ENCODE assay signal across 1 cellular context in genomic region chr2:88691339-88692183, GRCh38.
TF ChIP-seq lines count a peak whose summit lies in the region.

RPIA (plus strand) TSS chr2:88691673; CDS start chr2:88691699, 26 bp downstream.

TF ChIP-seq in WTC11, 78 proteins besides CTCF, POLR2A, EP300 and RAD21 (continued from another document and continues in another):
- TF ChIP-seq, protein P1, sequence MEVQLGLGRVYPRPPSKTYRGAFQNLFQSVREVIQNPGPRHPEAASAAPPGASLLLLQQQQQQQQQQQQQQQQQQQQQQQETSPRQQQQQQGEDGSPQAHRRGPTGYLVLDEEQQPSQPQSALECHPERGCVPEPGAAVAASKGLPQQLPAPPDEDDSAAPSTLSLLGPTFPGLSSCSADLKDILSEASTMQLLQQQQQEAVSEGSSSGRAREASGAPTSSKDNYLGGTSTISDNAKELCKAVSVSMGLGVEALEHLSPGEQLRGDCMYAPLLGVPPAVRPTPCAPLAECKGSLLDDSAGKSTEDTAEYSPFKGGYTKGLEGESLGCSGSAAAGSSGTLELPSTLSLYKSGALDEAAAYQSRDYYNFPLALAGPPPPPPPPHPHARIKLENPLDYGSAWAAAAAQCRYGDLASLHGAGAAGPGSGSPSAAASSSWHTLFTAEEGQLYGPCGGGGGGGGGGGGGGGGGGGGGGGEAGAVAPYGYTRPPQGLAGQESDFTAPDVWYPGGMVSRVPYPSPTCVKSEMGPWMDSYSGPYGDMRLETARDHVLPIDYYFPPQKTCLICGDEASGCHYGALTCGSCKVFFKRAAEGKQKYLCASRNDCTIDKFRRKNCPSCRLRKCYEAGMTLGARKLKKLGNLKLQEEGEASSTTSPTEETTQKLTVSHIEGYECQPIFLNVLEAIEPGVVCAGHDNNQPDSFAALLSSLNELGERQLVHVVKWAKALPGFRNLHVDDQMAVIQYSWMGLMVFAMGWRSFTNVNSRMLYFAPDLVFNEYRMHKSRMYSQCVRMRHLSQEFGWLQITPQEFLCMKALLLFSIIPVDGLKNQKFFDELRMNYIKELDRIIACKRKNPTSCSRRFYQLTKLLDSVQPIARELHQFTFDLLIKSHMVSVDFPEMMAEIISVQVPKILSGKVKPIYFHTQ (CRISPR knock-in tag; IDR thresholded peaks at IDR 0.05), result no peak
- TF ChIP-seq ATF2 (CRISPR knock-in tag; IDR thresholded peaks at IDR 0.05; ENCODE audit: borderline replicate concordance, low read depth), result no peak; the same call in 1 of the 2 replicates
- TF ChIP-seq MYBL2 (CRISPR knock-in tag; IDR thresholded peaks at IDR 0.05), result peak; percentile 63; the same call in 1 of the 2 replicates
- TF ChIP-seq FOXJ3 (CRISPR knock-in tag; IDR thresholded peaks at IDR 0.05; ENCODE audit: borderline replicate concordance), result peak; percentile 86; the same call in 1 of the 2 replicates
- no peak for TF ChIP-seq CBFB (CRISPR knock-in tag; IDR thresholded peaks at IDR 0.05; ENCODE audit: low read depth)
- TF ChIP-seq ETV6 (CRISPR knock-in tag; IDR thresholded peaks at IDR 0.05), result peak; percentile 48; the same call in 1 of the 2 replicates
- peak; percentile 71 for TF ChIP-seq HMGXB4 (CRISPR knock-in tag; IDR thresholded peaks at IDR 0.05)
- no peak for TF ChIP-seq ZNF396 (CRISPR knock-in tag; IDR thresholded peaks at IDR 0.05; ENCODE audit: borderline replicate concordance)
- TF ChIP-seq ZNF416 (CRISPR knock-in tag; IDR thresholded peaks at IDR 0.05), result no peak
- TF ChIP-seq, protein P2, sequence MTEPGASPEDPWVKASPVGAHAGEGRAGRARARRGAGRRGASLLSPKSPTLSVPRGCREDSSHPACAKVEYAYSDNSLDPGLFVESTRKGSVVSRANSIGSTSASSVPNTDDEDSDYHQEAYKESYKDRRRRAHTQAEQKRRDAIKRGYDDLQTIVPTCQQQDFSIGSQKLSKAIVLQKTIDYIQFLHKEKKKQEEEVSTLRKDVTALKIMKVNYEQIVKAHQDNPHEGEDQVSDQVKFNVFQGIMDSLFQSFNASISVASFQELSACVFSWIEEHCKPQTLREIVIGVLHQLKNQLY (CRISPR knock-in tag; IDR thresholded peaks at IDR 0.05), result no peak
- TF ChIP-seq, protein P3, sequence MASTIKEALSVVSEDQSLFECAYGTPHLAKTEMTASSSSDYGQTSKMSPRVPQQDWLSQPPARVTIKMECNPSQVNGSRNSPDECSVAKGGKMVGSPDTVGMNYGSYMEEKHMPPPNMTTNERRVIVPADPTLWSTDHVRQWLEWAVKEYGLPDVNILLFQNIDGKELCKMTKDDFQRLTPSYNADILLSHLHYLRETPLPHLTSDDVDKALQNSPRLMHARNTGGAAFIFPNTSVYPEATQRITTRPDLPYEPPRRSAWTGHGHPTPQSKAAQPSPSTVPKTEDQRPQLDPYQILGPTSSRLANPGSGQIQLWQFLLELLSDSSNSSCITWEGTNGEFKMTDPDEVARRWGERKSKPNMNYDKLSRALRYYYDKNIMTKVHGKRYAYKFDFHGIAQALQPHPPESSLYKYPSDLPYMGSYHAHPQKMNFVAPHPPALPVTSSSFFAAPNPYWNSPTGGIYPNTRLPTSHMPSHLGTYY (CRISPR knock-in tag; IDR thresholded peaks at IDR 0.05), result no peak
- TF ChIP-seq, protein P4, sequence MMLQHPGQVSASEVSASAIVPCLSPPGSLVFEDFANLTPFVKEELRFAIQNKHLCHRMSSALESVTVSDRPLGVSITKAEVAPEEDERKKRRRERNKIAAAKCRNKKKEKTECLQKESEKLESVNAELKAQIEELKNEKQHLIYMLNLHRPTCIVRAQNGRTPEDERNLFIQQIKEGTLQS (CRISPR knock-in tag; conservative IDR thresholded peaks at IDR 0.05), result 0 out of 2 replicates have a peak, but pooled peaks have one; percentile 36
- TF ChIP-seq CREB1 (CRISPR knock-in tag; IDR thresholded peaks at IDR 0.05), result no peak
- TF ChIP-seq, protein P5, sequence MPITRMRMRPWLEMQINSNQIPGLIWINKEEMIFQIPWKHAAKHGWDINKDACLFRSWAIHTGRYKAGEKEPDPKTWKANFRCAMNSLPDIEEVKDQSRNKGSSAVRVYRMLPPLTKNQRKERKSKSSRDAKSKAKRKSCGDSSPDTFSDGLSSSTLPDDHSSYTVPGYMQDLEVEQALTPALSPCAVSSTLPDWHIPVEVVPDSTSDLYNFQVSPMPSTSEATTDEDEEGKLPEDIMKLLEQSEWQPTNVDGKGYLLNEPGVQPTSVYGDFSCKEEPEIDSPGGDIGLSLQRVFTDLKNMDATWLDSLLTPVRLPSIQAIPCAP (CRISPR knock-in tag; IDR thresholded peaks at IDR 0.05), result peak; percentile 88
- 0 out of 2 replicates have a peak, but pooled peaks have one; percentile 8 for TF ChIP-seq ZNF121 (CRISPR knock-in tag; IDR thresholded peaks at IDR 0.05)
- no peak for TF ChIP-seq MXD4 (CRISPR knock-in tag; IDR thresholded peaks at IDR 0.05; ENCODE audit: borderline replicate concordance)
- no peak for TF ChIP-seq ESRRA (CRISPR knock-in tag; IDR thresholded peaks at IDR 0.05; ENCODE audit: borderline replicate concordance)
- peak; percentile 18; the same call in 1 of the 2 replicates for TF ChIP-seq NFYB (CRISPR knock-in tag; conservative IDR thresholded peaks at IDR 0.05; ENCODE audit: low read depth)
- TF ChIP-seq, protein P6, sequence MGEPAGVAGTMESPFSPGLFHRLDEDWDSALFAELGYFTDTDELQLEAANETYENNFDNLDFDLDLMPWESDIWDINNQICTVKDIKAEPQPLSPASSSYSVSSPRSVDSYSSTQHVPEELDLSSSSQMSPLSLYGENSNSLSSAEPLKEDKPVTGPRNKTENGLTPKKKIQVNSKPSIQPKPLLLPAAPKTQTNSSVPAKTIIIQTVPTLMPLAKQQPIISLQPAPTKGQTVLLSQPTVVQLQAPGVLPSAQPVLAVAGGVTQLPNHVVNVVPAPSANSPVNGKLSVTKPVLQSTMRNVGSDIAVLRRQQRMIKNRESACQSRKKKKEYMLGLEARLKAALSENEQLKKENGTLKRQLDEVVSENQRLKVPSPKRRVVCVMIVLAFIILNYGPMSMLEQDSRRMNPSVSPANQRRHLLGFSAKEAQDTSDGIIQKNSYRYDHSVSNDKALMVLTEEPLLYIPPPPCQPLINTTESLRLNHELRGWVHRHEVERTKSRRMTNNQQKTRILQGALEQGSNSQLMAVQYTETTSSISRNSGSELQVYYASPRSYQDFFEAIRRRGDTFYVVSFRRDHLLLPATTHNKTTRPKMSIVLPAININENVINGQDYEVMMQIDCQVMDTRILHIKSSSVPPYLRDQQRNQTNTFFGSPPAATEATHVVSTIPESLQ (CRISPR knock-in tag; IDR thresholded peaks at IDR 0.05), result peak; percentile 74; the same call in 1 of the 2 replicates
- TF ChIP-seq ZNF232 (CRISPR knock-in tag; IDR thresholded peaks at IDR 0.05), result no peak
- TF ChIP-seq, protein P7, sequence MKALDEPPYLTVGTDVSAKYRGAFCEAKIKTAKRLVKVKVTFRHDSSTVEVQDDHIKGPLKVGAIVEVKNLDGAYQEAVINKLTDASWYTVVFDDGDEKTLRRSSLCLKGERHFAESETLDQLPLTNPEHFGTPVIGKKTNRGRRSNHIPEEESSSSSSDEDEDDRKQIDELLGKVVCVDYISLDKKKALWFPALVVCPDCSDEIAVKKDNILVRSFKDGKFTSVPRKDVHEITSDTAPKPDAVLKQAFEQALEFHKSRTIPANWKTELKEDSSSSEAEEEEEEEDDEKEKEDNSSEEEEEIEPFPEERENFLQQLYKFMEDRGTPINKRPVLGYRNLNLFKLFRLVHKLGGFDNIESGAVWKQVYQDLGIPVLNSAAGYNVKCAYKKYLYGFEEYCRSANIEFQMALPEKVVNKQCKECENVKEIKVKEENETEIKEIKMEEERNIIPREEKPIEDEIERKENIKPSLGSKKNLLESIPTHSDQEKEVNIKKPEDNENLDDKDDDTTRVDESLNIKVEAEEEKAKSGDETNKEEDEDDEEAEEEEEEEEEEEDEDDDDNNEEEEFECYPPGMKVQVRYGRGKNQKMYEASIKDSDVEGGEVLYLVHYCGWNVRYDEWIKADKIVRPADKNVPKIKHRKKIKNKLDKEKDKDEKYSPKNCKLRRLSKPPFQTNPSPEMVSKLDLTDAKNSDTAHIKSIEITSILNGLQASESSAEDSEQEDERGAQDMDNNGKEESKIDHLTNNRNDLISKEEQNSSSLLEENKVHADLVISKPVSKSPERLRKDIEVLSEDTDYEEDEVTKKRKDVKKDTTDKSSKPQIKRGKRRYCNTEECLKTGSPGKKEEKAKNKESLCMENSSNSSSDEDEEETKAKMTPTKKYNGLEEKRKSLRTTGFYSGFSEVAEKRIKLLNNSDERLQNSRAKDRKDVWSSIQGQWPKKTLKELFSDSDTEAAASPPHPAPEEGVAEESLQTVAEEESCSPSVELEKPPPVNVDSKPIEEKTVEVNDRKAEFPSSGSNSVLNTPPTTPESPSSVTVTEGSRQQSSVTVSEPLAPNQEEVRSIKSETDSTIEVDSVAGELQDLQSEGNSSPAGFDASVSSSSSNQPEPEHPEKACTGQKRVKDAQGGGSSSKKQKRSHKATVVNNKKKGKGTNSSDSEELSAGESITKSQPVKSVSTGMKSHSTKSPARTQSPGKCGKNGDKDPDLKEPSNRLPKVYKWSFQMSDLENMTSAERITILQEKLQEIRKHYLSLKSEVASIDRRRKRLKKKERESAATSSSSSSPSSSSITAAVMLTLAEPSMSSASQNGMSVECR (CRISPR knock-in tag; IDR thresholded peaks at IDR 0.05; ENCODE audit: borderline replicate concordance), result peak; percentile 85
- 0 out of 2 replicates have a peak, but pooled peaks have one; percentile 17 for TF ChIP-seq ZSCAN18 (CRISPR knock-in tag; IDR thresholded peaks at IDR 0.05)
- 0 out of 2 replicates have a peak, but pooled peaks have one; percentile 23 for TF ChIP-seq ZNF263 (CRISPR knock-in tag; IDR thresholded peaks at IDR 0.05; ENCODE audit: low read depth)
- no peak for TF ChIP-seq ZBTB21 (CRISPR knock-in tag; IDR thresholded peaks at IDR 0.05; ENCODE audit: borderline replicate concordance)
- TF ChIP-seq MAX (CRISPR knock-in tag; IDR thresholded peaks at IDR 0.05), result peak; percentile 96
- TF ChIP-seq, protein P8, sequence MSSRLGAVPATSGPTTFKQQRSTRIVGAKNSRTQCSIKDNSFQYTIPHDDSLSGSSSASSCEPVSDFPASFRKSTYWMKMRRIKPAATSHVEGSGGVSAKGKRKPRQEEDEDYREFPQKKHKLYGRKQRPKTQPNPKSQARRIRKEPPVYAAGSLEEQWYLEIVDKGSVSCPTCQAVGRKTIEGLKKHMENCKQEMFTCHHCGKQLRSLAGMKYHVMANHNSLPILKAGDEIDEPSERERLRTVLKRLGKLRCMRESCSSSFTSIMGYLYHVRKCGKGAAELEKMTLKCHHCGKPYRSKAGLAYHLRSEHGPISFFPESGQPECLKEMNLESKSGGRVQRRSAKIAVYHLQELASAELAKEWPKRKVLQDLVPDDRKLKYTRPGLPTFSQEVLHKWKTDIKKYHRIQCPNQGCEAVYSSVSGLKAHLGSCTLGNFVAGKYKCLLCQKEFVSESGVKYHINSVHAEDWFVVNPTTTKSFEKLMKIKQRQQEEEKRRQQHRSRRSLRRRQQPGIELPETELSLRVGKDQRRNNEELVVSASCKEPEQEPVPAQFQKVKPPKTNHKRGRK (CRISPR knock-in tag; IDR thresholded peaks at IDR 0.05; ENCODE audit: borderline replicate concordance), result no peak
- peak; percentile 72; the same call in 1 of the 2 replicates for TF ChIP-seq FOXK1 (CRISPR knock-in tag; IDR thresholded peaks at IDR 0.05)
- peak; percentile 37; the same call in 1 of the 2 replicates for TF ChIP-seq SMAD3 (CRISPR knock-in tag; IDR thresholded peaks at IDR 0.05; ENCODE audit: borderline replicate concordance)
- peak; percentile 40; the same call in 1 of the 2 replicates for TF ChIP-seq TP53 (CRISPR knock-in tag; IDR thresholded peaks at IDR 0.05)
- TF ChIP-seq JUN (CRISPR knock-in tag; IDR thresholded peaks at IDR 0.05), result peak; percentile 96
